Comparison of ENCODE assay signal across 23 cellular contexts in the genomic region with DNA sequence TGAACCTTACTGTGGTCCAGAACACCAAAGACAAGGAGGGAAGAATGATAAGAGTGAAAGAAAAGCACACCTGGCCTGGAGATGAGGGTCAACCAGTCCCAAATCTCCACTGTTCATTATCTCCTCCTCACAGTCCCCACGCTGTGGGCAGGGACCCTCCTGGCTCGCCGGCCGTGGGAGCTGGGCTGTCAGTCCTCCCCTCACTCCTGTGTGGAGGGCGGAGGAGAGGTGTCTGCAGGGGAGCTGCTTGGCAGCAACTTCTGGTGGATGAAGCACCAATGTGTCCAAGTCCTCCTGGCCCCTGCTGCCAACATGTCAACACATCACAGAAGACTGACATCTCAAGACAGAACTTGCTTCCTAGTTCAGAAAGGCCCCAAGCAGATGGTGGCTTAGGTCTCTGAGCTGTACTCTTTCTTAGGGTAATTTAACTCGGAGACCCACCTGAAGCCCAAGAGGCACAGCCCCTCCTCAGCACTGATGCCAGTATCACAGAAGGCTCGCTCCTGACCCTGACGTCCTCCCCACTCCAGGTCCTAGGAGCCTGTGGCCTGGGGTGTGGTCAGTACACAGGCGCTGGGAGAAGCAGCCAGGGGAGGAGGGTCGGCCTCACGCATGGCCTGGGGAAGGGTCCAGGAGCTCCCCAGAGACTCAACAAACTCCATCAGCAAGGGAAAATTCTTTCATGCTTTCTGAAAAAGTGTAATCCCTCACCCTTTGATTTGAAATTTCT. TPM values are rescaled to one million over a fixed set of nuclear protein-coding genes. Genes with fewer than 3 reads are reported as not detected.
DNase-seq lines count a peak whose midpoint lies in the region; FAIRE-seq and TF ChIP-seq lines count a peak whose summit lies in the region.
"Had no signal": no experiment of that assay in that cellular context is flagged by ENCODE, and none has a peak within 500 bp of the region (broad histone marks: within the 10 kb centered on the region; RNA-seq: fewer than 3 reads in every experiment).

No MANE protein-coding gene starts in this region.

- H3K4me1 Mint-ChIP-seq in type B pancreatic cell (ENCODE audit: unreplicated experiment): peaks cover 15% of the 10 kb centered on the region

- H3K4me1 ChIP-seq in transverse colon: no peaks in the 10 kb centered on the region
- H3K4me1 ChIP-seq: SJCRH30 had no signal

- H3K36me3 Mint-ChIP-seq in type B pancreatic cell: peaks cover 3% of the 10 kb centered on the region

- DNase-seq in D721Med (ENCODE audit: insufficient read length, low spot score): peak; percentile 39
- no peak for DNase-seq in GM18507 (ENCODE audit: extremely low spot score, insufficient read length, low read depth)
- peak; percentile 1 to 80 for DNase-seq in lower leg skin (ENCODE audit: low spot score in 2 of 2)
- peak; percentile 49 for DNase-seq in type B pancreatic cell (ENCODE audit: extremely low spot score, unreplicated experiment)
- DNase-seq in transverse colon: no peak
- no peak for DNase-seq in dermis blood vessel endothelial cell
- no peak for DNase-seq in NCI-H526 (lab: John Stamatoyannopoulos, UW)
- no peak for DNase-seq in COLO829 (ENCODE audit: low spot score)
- DNase-seq: ACHN, DMS79, HCEC 1CT, IMR-90, NCI-H1092 treated with DMSO at 0.1 percent for 48 hours, NCI-H1436 treated with DMSO at 0.1 percent for 48 hours, NCI-H2029, NCI-H345, NCI-H524, NCI-H82, SJCRH30 had no signal

- no peak overlapping the region for H3K27ac Mint-ChIP-seq in type B pancreatic cell
- H3K27ac Mint-ChIP-seq: GM23338 had no signal

- intact Hi-C loops in lower leg skin (cut with DNase I; ENCODE audit: low total_unique reads): no loop called here
- intact Hi-C loops in transverse colon (cut with DNase I; ENCODE audit: low total_unique reads): no loop called here

- H3K36me3 ChIP-seq in transverse colon: no peaks in the 10 kb centered on the region
- H3K36me3 ChIP-seq: SJCRH30 had no signal

- H3K4me3 ChIP-seq in lower leg skin (ENCODE audit: low read depth, poor library complexity, severe bottlenecking) (no peak overlapping the region), transverse colon (no peak overlapping the region)
- H3K4me3 ChIP-seq: GM23338, SJCRH30 had no signal

- H3K27me3 ChIP-seq in transverse colon: no peaks in the 10 kb centered on the region
- H3K27me3 ChIP-seq: SJCRH30 had no signal

- H3K9me3 Mint-ChIP-seq in type B pancreatic cell: no peaks in the 10 kb centered on the region
- H3K9me3 Mint-ChIP-seq: GM23338 had no signal

- TF ChIP-seq POLR2A in lower leg skin (IDR thresholded peaks at IDR 0.05) (no peak), transverse colon (IDR thresholded peaks at IDR 0.05) (no peak)

- H3K27ac ChIP-seq in transverse colon: no peak overlapping the region
- H3K27ac ChIP-seq: C4-2B, KMS-11, SJCRH30 had no signal

- no peak for TF ChIP-seq EP300 in transverse colon (IDR thresholded peaks at IDR 0.05; ENCODE audit: low read depth)

- in situ Hi-C loops in transverse colon (cut with MboI; ENCODE audit: low pct_ligation_motif_present in 1 of 4, low pct_unique_long_range_greater_than_20kb in 1 of 4, low sequenced_read_pairs in 3 of 4): no loop called here

- 80 to 95% methylated on average over 11 of the region's 11 CpGs for WGBS in lower leg skin, 2 donors
- WGBS in transverse colon (ENCODE audit: low coverage in 1 of 2), 2 donors: 80 to 88% methylated on average over 1 to 11 of the region's 11 CpGs

- H3K9me3 ChIP-seq in transverse colon: no peaks in the 10 kb centered on the region
- H3K9me3 ChIP-seq: SJCRH30 had no signal

- no peaks in the 10 kb centered on the region for H3K27me3 Mint-ChIP-seq in type B pancreatic cell

- FAIRE-seq in D721Med (lab: Jason Lieb, UNC) (no peak), GM18507 (lab: Jason Lieb, UNC) (peak; percentile 46)
- FAIRE-seq: RCC 7860 had no signal

- no peak for TF ChIP-seq CTCF in D721Med (IDR thresholded peaks at IDR 0.05; ENCODE audit: insufficient read depth, missing control alignments)
- TF ChIP-seq CTCF in lower leg skin (IDR thresholded peaks at IDR 0.05): no peak
- TF ChIP-seq CTCF in type B pancreatic cell (conservative IDR thresholded peaks at IDR 0.05): no peak
- no peak for TF ChIP-seq CTCF in transverse colon (IDR thresholded peaks at IDR 0.05)

- no peak overlapping the region for H3K4me3 Mint-ChIP-seq in type B pancreatic cell
- H3K4me3 Mint-ChIP-seq: GM23338 had no signal

RNA-seq across cellular contexts. Expression of a gene that starts 54.5 kb away (rescaled TPM):
- total RNA-seq in lower leg skin (100 to 1,000 TPM in 2 of 4 donors, 10 to 100 TPM in 2; 89.6 to 122 (median 101) TPM), type B pancreatic cell (ENCODE audit: low replicate concordance) (10.2 and 21.8 TPM in 2 replicates), transverse colon (1 to 10 TPM in 2 of 4 donors, under 1 TPM in 2; 0.40 to 3.3 (median 1.3) TPM), dermis blood vessel endothelial cell (25.4 and 60.2 TPM in 2 replicates)

Comparison
In these comparisons a context has a peak if more than half of its experiments do, and no peak if none do; other contexts are left out.
1. DNase-seq: peak in D721Med (single experiment), lower leg skin (2 of 2) and type B pancreatic cell (single experiment); none in GM18507 (single experiment), transverse colon (single experiment), dermis blood vessel endothelial cell (single experiment), NCI-H526 (0 of 2) and COLO829 (single experiment).